In genomic region chr17:2336215-2337151, GRCh38 we compare ENCODE assay signal across 1 cellular context.
TF ChIP-seq lines count a peak whose summit lies in the region.

TSR1 (minus strand) TSS chr17:2336457; CDS start chr17:2336427, 30 bp downstream.

TF ChIP-seq in K562, 482 proteins besides CTCF, POLR2A, EP300 and RAD21 (continued from another document and continues in another):
- TF ChIP-seq CUX1 (CRISPR knock-in tag; IDR thresholded peaks at IDR 0.05) (no peak), MAZ (CRISPR knock-in tag; conservative IDR thresholded peaks at IDR 0.05 in 1 of 2, IDR thresholded peaks at IDR 0.05 in 1 of 2) (peak; percentile 28 to 78), RHOXF2B (CRISPR knock-in tag; conservative IDR thresholded peaks at IDR 0.05) (no peak), ZBTB8A (IDR thresholded peaks at IDR 0.05; ENCODE audit: partially characterized antibody) (no peak), FIP1L1 (IDR thresholded peaks at IDR 0.05; ENCODE audit: low read depth, low read length, poor library complexity, severe bottlenecking) (no peak), ZNF507 (tag; conservative IDR thresholded peaks at IDR 0.05) (no peak), ZSCAN29 (IDR thresholded peaks at IDR 0.05) (no peak), USF2 (CRISPR knock-in tag; IDR thresholded peaks at IDR 0.05) (no peak), MCM2 (IDR thresholded peaks at IDR 0.05; ENCODE audit: low read depth) (no peak), CSDE1 (IDR thresholded peaks at IDR 0.05) (no peak), ILK (tag; IDR thresholded peaks at IDR 0.05; ENCODE audit: borderline replicate concordance, low read depth) (no peak), TFAP4 (CRISPR knock-in tag; IDR thresholded peaks at IDR 0.05; ENCODE audit: borderline replicate concordance) (peak; percentile 62; the same call in 1 of the 2 replicates), TCFL5 (CRISPR knock-in tag; conservative IDR thresholded peaks at IDR 0.05) (no peak), ZBTB43 (CRISPR knock-in tag; IDR thresholded peaks at IDR 0.05) (peak; percentile 80; the same call in 1 of the 2 replicates), ELF1 (tag; IDR thresholded peaks at IDR 0.05) (peak; percentile 65; the same call in 1 of the 2 replicates), MEIS2 (IDR thresholded peaks at IDR 0.05; ENCODE audit: partially characterized antibody) (no peak), RB1 (IDR thresholded peaks at IDR 0.05; ENCODE audit: low read depth) (peak; percentile 66; the same call in 1 of the 2 replicates), PYGO2 (tag; IDR thresholded peaks at IDR 0.05) (no peak), ZNF57 (CRISPR knock-in tag; IDR thresholded peaks at IDR 0.05) (no peak), ZNF766 (CRISPR knock-in tag; conservative IDR thresholded peaks at IDR 0.05) (no peak; the same call in 1 of the 2 replicates), MIER1 (IDR thresholded peaks at IDR 0.05; ENCODE audit: low read depth) (no peak), COPS2 (conservative IDR thresholded peaks at IDR 0.05) (no peak), ZNF740 (CRISPR knock-in tag; IDR thresholded peaks at IDR 0.05) (no peak), ZNF740 (tag; IDR thresholded peaks at IDR 0.05) (no peak), ZFP36 (IDR thresholded peaks at IDR 0.05; ENCODE audit: low read depth, low read length, partially characterized antibody) (no peak), ATF1 (CRISPR knock-in tag; IDR thresholded peaks at IDR 0.05) (no peak), ATF1 (tag; IDR thresholded peaks at IDR 0.05) (peak; percentile 58), FOXK2 (conservative IDR thresholded peaks at IDR 0.05 in 1 of 2, IDR thresholded peaks at IDR 0.05 in 1 of 2; ENCODE audit: low read depth in 2 of 2) (0 out of 4 replicates have a peak, but pooled peaks of 1 of the 2 experiments have one; percentile 16), STAG1 (CRISPR knock-in tag; IDR thresholded peaks at IDR 0.05; ENCODE audit: borderline replicate concordance) (no peak), ZNF561 (CRISPR knock-in tag; conservative IDR thresholded peaks at IDR 0.05) (no peak), ZNF133 (CRISPR knock-in tag; IDR thresholded peaks at IDR 0.05) (no peak), RBM14 (IDR thresholded peaks at IDR 0.05; ENCODE audit: borderline replicate concordance, insufficient read depth, low read depth, low read length) (no peak), SFPQ (IDR thresholded peaks at IDR 0.05; ENCODE audit: low read depth, low read length) (no peak), PKNOX1 (IDR thresholded peaks at IDR 0.05) (0 out of 2 replicates have a peak, but pooled peaks have one; percentile 27), SMC3 (conservative IDR thresholded peaks at IDR 0.05; ENCODE audit: insufficient read depth, low read depth, low read length) (no peak), ZKSCAN8 (CRISPR knock-in tag; IDR thresholded peaks at IDR 0.05) (no peak), TAF15 (IDR thresholded peaks at IDR 0.05; ENCODE audit: low read depth, low read length) (no peak), ARHGAP35 (IDR thresholded peaks at IDR 0.05; ENCODE audit: partially characterized antibody) (no peak), NR0B1 (IDR thresholded peaks at IDR 0.05; ENCODE audit: partially characterized antibody) (no peak), NEUROD1 (IDR thresholded peaks at IDR 0.05; ENCODE audit: borderline replicate concordance, low read depth, low read length, partially characterized antibody) (peak; percentile 45), CTBP1 (IDR thresholded peaks at IDR 0.05; ENCODE audit: borderline replicate concordance) (peak; percentile 58; the same call in 1 of the 2 replicates), ETV5 (CRISPR knock-in tag; IDR thresholded peaks at IDR 0.05; ENCODE audit: low read depth) (peak; percentile 69), KDM5B (IDR thresholded peaks at IDR 0.05; ENCODE audit: insufficient replicate concordance, low read depth, low read length) (peak; percentile 80), XRCC4 (IDR thresholded peaks at IDR 0.05; ENCODE audit: extremely low read depth, insufficient read depth, insufficient read length) (no peak), CBX1 (IDR thresholded peaks at IDR 0.05; ENCODE audit: low read depth) (no peak), POLR2H (tag; IDR thresholded peaks at IDR 0.05; ENCODE audit: low read depth) (peak; percentile 67), ZNF239 (CRISPR knock-in tag; IDR thresholded peaks at IDR 0.05) (no peak), FOXA1 (IDR thresholded peaks at IDR 0.05; ENCODE audit: borderline replicate concordance) (no peak), EHMT2 (IDR thresholded peaks at IDR 0.05) (no peak), ZNF583 (CRISPR knock-in tag; IDR thresholded peaks at IDR 0.05) (no peak), FOXP4 (CRISPR knock-in tag; IDR thresholded peaks at IDR 0.05; ENCODE audit: borderline replicate concordance) (no peak), ZBTB2 (IDR thresholded peaks at IDR 0.05) (0 out of 2 replicates have a peak, but pooled peaks have one; percentile 7), ZBTB17 (CRISPR knock-in tag; IDR thresholded peaks at IDR 0.05) (no peak)
